ENCODE assay signal across 8 cellular contexts in the genomic region with DNA sequence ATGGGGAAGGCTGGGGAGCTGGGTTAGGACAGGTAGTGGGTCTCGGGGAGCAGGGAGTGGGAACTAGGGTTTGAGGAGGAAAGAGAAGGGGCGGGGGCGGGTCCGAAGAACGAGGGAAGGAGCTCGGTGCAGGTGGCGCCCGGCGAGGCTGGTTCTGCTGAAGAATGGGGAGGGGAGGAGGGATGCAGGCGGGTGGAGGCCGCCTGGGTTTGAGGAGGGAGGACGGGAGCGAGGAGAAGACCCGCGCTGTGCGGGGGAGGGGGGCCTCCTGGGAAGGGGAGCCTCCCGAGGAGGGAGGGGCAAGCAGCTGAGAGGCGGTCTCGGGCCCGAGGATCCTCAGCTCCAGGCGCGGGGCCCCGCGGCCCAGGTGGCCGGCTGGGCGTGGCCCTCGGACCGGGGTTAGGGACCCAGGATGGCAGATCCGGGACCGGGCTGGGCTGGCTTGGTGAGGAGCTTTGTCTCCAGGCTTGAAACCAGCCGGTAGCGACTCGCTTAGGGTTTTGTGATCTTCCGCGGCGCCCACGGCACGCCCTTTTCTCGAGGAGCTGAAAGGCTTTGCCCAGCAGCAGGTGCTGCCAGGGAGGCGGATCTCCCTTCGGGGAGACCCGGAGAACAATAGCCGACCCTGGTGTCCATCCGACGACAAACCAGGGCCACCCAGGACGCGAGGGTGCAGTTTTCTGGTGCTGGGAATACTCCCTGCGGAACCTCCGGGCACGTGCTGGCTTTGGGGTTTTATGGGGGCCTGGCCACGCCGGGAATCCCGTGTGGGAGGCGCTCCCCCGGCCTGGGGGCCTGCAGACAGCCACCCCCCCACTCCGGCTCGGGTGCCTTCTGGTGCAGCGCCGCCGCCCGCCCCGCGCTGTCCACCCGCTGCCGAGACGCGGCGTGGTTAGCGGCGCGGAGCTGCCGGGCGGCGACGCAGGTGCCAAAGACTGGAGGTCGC. TPM values are rescaled to one million over a fixed set of nuclear protein-coding genes. Genes with fewer than 3 reads are reported as not detected.
DNase-seq lines count a peak whose midpoint lies in the region; ATAC-seq and TF ChIP-seq lines count a peak whose summit lies in the region.

No MANE protein-coding gene starts in this region.

- H3K9ac ChIP-seq in iPS-20b (ENCODE audit: low read depth, low read length): peak overlapping the region; percentile 67; the same call in 1 of the 2 replicates

- POLR2A ChIA-PET in activated CD8-positive, alpha-beta T cell treated with anti-CD3 and anti-CD28 coated beads for 36 hours (lab: Charles Lee): interaction anchor here (1.3 to 1.5 kb wide), 2 partner anchors 51 to 202 kb away, joined by 3 to 5 read pairs; a partner anchor contains a TSS

- no peaks in the 10 kb centered on the region for H3K36me3 Mint-ChIP-seq in activated CD8-positive, alpha-beta T cell treated with anti-CD3 and anti-CD28 coated beads for 36 hours (ENCODE audit: low read depth)

- intact Hi-C loops in activated CD8-positive, alpha-beta T cell treated with anti-CD3 and anti-CD28 coated beads for 36 hours (cut with micrococcal nuclease): loop anchor here (5.0 to 10.0 kb wide), 2 partner anchors 73 to 165 kb away; no protein-coding TSS in a partner anchor
- intact Hi-C loops in vagina (cut with DNase I) (loop anchor here (5.0 kb wide), 1 partner anchor 93 kb away; no protein-coding TSS in a partner anchor), prostate gland (cut with DNase I) (loop anchor here (5.0 kb wide), 3 partner anchors 73 to 168 kb away; no protein-coding TSS in a partner anchor)

- H3K27ac ChIP-seq in iPS-20b (ENCODE audit: low read length) (no peak overlapping the region), vagina (no peak overlapping the region), prostate gland (no peak overlapping the region)

- H3K27me3 ChIP-seq in iPS-20b (ENCODE audit: insufficient read depth, low read length): peaks cover 89% of the 10 kb centered on the region
- peaks cover 22% of the 10 kb centered on the region for H3K27me3 ChIP-seq in vagina
- H3K27me3 ChIP-seq in MG63: peaks cover 61% of the 10 kb centered on the region
- H3K27me3 ChIP-seq in prostate gland (replicated peaks; ENCODE audit: insufficient read depth): peaks cover 34% of the 10 kb centered on the region

- WGBS in prostate gland: 1% methylated on average over 53 of the region's 76 CpGs

- H3K4me1 ChIP-seq in iPS-20b (ENCODE audit: insufficient read depth, low read length) (no peaks in the 10 kb centered on the region), vagina (peaks cover 38% of the 10 kb centered on the region), prostate gland (replicated peaks) (peaks cover 22% of the 10 kb centered on the region)

- DNase-seq in stimulated activated CD4-positive, alpha-beta T cell treated with anti-CD3 and anti-CD28 coated beads, Interleukin-12 subunit alpha, Interleukin-12 subunit beta, amount 100 ng/mL, for 4 hours: peak; percentile 5
- DNase-seq in stimulated activated CD4-positive, alpha-beta T cell treated with anti-CD3 and anti-CD28 coated beads, Interleukin-4, amount 100 ng/mL, for 24 hours: no peak
- DNase-seq in activated CD8-positive, alpha-beta T cell treated with anti-CD3 and anti-CD28 coated beads for 36 hours: peak; percentile 12
- DNase-seq in vagina (ENCODE audit: extremely low spot score in 2 of 2) (no peak), MG63 (no peak), prostate gland (ENCODE audit: low spot score) (no peak)

- TF ChIP-seq POLR2A in vagina (IDR thresholded peaks at IDR 0.05): no peak
- no peak for TF ChIP-seq POLR2A in prostate gland (IDR thresholded peaks at IDR 0.05)

- H3K9me3 ChIP-seq in iPS-20b (ENCODE audit: insufficient read depth, low read depth, low read length): no peaks in the 10 kb centered on the region
- no peaks in the 10 kb centered on the region for H3K9me3 ChIP-seq in vagina
- no peaks in the 10 kb centered on the region for H3K9me3 ChIP-seq in MG63
- H3K9me3 ChIP-seq in prostate gland: no peaks in the 10 kb centered on the region

- no peak overlapping the region for H3K4me3 Mint-ChIP-seq in activated CD8-positive, alpha-beta T cell treated with anti-CD3 and anti-CD28 coated beads for 36 hours

- H3K36me3 ChIP-seq in iPS-20b (ENCODE audit: insufficient read depth, low read depth, low read length): no peaks in the 10 kb centered on the region
- H3K36me3 ChIP-seq in vagina: no peaks in the 10 kb centered on the region
- no peaks in the 10 kb centered on the region for H3K36me3 ChIP-seq in MG63
- H3K36me3 ChIP-seq in prostate gland: no peaks in the 10 kb centered on the region

- TF ChIP-seq CTCF in activated CD8-positive, alpha-beta T cell treated with anti-CD3 and anti-CD28 coated beads for 36 hours (IDR thresholded peaks at IDR 0.05): no peak
- no peak for TF ChIP-seq CTCF in vagina (IDR thresholded peaks at IDR 0.05)
- TF ChIP-seq CTCF in prostate gland (IDR thresholded peaks at IDR 0.05): no peak

- no peaks in the 10 kb centered on the region for H3K9me3 Mint-ChIP-seq in activated CD8-positive, alpha-beta T cell treated with anti-CD3 and anti-CD28 coated beads for 36 hours

- H3K4me3 ChIP-seq in iPS-20b (ENCODE audit: low read length) (peak overlapping the region; percentile 74), vagina (peak overlapping the region; percentile 30 to 55), MG63 (no peak overlapping the region), prostate gland (no peak overlapping the region)

- ATAC-seq in activated CD8-positive, alpha-beta T cell treated with anti-CD3 and anti-CD28 coated beads for 36 hours: peak; percentile 8
- no peak for ATAC-seq in GM18517 (IDR thresholded peaks at IDR 0.05; ENCODE audit: unreplicated experiment)

- H3K4me1 Mint-ChIP-seq in activated CD8-positive, alpha-beta T cell treated with anti-CD3 and anti-CD28 coated beads for 36 hours (ENCODE audit: low read depth): peaks cover 9% of the 10 kb centered on the region

- H3K27ac Mint-ChIP-seq in activated CD8-positive, alpha-beta T cell treated with anti-CD3 and anti-CD28 coated beads for 36 hours: no peak overlapping the region

- CTCF ChIA-PET in activated CD8-positive, alpha-beta T cell treated with anti-CD3 and anti-CD28 coated beads for 36 hours (lab: Charles Lee): interaction anchor here (1.2 to 8.8 kb wide), 6 partner anchors 7 to 453 kb away, joined by 3 to 156 read pairs (median 8); no protein-coding TSS in a partner anchor

- peaks cover 51% of the 10 kb centered on the region for H3K27me3 Mint-ChIP-seq in activated CD8-positive, alpha-beta T cell treated with anti-CD3 and anti-CD28 coated beads for 36 hours

RNA-seq across cellular contexts. Expression of a gene that starts 1.4 kb away (rescaled TPM):
- not detected for total RNA-seq in activated CD8-positive, alpha-beta T cell treated with anti-CD3 and anti-CD28 coated beads for 36 hours
- total RNA-seq in vagina (0.74 TPM), prostate gland (1 to 10 TPM in 1 of 2 donors, not detected in 1; 1.2 TPM)
- not detected in 2 replicates for total RNA-seq in MG63 (2014; rRNA removed; shearing (Covaris generic); ENCODE audit: low replicate concordance)

Comparison
In these comparisons a context has a peak if more than half of its experiments do, and no peak if none do; other contexts are left out.
1. DNase-seq: peak in stimulated activated CD4-positive, alpha-beta T cell treated with anti-CD3 and anti-CD28 coated beads, Interleukin-12 subunit alpha, Interleukin-12 subunit beta, amount 100 ng/mL, for 4 hours (single experiment) and activated CD8-positive, alpha-beta T cell treated with anti-CD3 and anti-CD28 coated beads for 36 hours (single experiment); none in stimulated activated CD4-positive, alpha-beta T cell treated with anti-CD3 and anti-CD28 coated beads, Interleukin-4, amount 100 ng/mL, for 24 hours (single experiment), vagina (0 of 2), MG63 (single experiment) and prostate gland (single experiment).
2. H3K4me3 ChIP-seq: peak in iPS-20b (single experiment) and vagina (2 of 2); none in MG63 (single experiment) and prostate gland (0 of 2).